Comparison of ENCODE assay signal across 2 cellular contexts in genomic region chr2:192566863-192567262, GRCh38.
TF ChIP-seq lines count a peak whose summit lies in the region.

No MANE protein-coding gene starts in this region.

TF ChIP-seq in HepG2, 621 proteins besides CTCF, POLR2A, EP300 and RAD21 (continued from another document):
- TF ChIP-seq MAFF (IDR thresholded peaks at IDR 0.05; ENCODE audit: low read depth, low read length) (peak; percentile 63), CEBPB (IDR thresholded peaks at IDR 0.05; ENCODE audit: borderline replicate concordance, low read depth, low read length) (no peak), HNRNPUL1 (IDR thresholded peaks at IDR 0.05; ENCODE audit: low read depth, low read length) (no peak), ZNF800 (CRISPR knock-in tag; IDR thresholded peaks at IDR 0.05) (no peak), ZNF253 (CRISPR knock-in tag; IDR thresholded peaks at IDR 0.05; ENCODE audit: borderline replicate concordance) (no peak), ZBTB46 (CRISPR knock-in tag; IDR thresholded peaks at IDR 0.05; ENCODE audit: borderline replicate concordance) (no peak), SP1 (IDR thresholded peaks at IDR 0.05) (no peak), SP1 (CRISPR knock-in tag; IDR thresholded peaks at IDR 0.05) (no peak), NPAS2 (CRISPR knock-in tag; IDR thresholded peaks at IDR 0.05; ENCODE audit: borderline replicate concordance) (no peak), ZNF788 (CRISPR knock-in tag; IDR thresholded peaks at IDR 0.05; ENCODE audit: borderline replicate concordance) (no peak), HNF4A (CRISPR knock-in tag; IDR thresholded peaks at IDR 0.05) (no peak), MAFK (conservative IDR thresholded peaks at IDR 0.05 in 1 of 2, IDR thresholded peaks at IDR 0.05 in 1 of 2; ENCODE audit: low read length in 2 of 2) (peak; percentile 59 to 84; a peak in 3 of 4 replicates), ZNF687 (CRISPR knock-in tag; IDR thresholded peaks at IDR 0.05) (no peak), IKZF5 (CRISPR knock-in tag; IDR thresholded peaks at IDR 0.05) (no peak), PITX1 (CRISPR knock-in tag; IDR thresholded peaks at IDR 0.05) (no peak), RBM39 (IDR thresholded peaks at IDR 0.05; ENCODE audit: low read depth, low read length, poor library complexity, severe bottlenecking) (no peak), ZBTB3 (CRISPR knock-in tag; IDR thresholded peaks at IDR 0.05; ENCODE audit: borderline replicate concordance, low read depth) (no peak)

TF ChIP-seq in IMR-90, 13 proteins besides CTCF, POLR2A, EP300 and RAD21:
- no peak for TF ChIP-seq USF2 (IDR thresholded peaks at IDR 0.05; ENCODE audit: low read depth, low read length)
- no peak for TF ChIP-seq MXI1 (IDR thresholded peaks at IDR 0.05; ENCODE audit: borderline replicate concordance, low read depth, low read length)
- no peak for TF ChIP-seq RFX5 (IDR thresholded peaks at IDR 0.05; ENCODE audit: low read depth, low read length)
- TF ChIP-seq MAFK (IDR thresholded peaks at IDR 0.05; ENCODE audit: low read depth, low read length) = peak; percentile 46
TF ChIP-seq in IMR-90: peak in this region for 1.
